ENCODE assay signal across 16 cellular contexts in genomic region chr5:69010443-69010842, GRCh38.
DNase-seq lines count a peak whose midpoint lies in the region; ATAC-seq and TF ChIP-seq lines count a peak whose summit lies in the region.
"Had no signal": no experiment of that assay in that cellular context is flagged by ENCODE, and none has a peak within 500 bp of the region (broad histone marks: within the 10 kb centered on the region; RNA-seq: fewer than 3 reads in every experiment).

No MANE protein-coding gene starts in this region.

- no peaks in the 10 kb centered on the region for H3K36me3 Mint-ChIP-seq in GM23338 (ENCODE audit: low read depth)
- no peaks in the 10 kb centered on the region for H3K36me3 Mint-ChIP-seq in stimulated activated naive B cell treated with anti-CD40 and anti-IgM and Interleukin-4, amounts not matched to agents 10 μg/mL and 1 μg/mL and 100 μg/mL, for 72 hours
- H3K36me3 Mint-ChIP-seq: CD14-positive monocyte; CD4-positive, alpha-beta memory T cell had no signal

- H3K9me3 ChIP-seq in body of pancreas (no peaks in the 10 kb centered on the region), mesenchymal stem cell (ENCODE audit: control insufficient read depth, low read length) (no peaks in the 10 kb centered on the region), smooth muscle cell (replicated peaks; ENCODE audit: low read depth) (no peaks in the 10 kb centered on the region)
- H3K9me3 ChIP-seq: BLaER1 had no signal

- H4K91ac ChIP-seq in mesenchymal stem cell (ENCODE audit: low read length) = no peak overlapping the region

- no peak for DNase-seq in GM23338 (ENCODE audit: low spot score)
- no peak for DNase-seq in body of pancreas
- DNase-seq in mesenchymal stem cell = no peak
- no peak for DNase-seq in smooth muscle cell (lab: John Stamatoyannopoulos, UW; ENCODE audit: unreplicated experiment)
- no peak for DNase-seq in NCI-H1694 (lab: John Stamatoyannopoulos, UW)
- no peak for DNase-seq in stimulated activated naive B cell treated with anti-CD40 and anti-IgM and Interleukin-4, amounts not matched to agents 10 μg/mL and 1 μg/mL and 100 μg/mL, for 72 hours
- DNase-seq: ACHN; Calu3; CD4-positive, alpha-beta memory T cell; GM23248; HCEC 1CT; IMR-90 had no signal

- H3K79me1 ChIP-seq in mesenchymal stem cell (replicated peaks; ENCODE audit: low read length, poor library complexity, severe bottlenecking) = no peaks in the 10 kb centered on the region

- intact Hi-C loops in body of pancreas (cut with DNase I) = no loop called here

- H3K9me2 ChIP-seq in GM23338 (ENCODE audit: insufficient read depth) = peaks cover 3% of the 10 kb centered on the region

- H3K36me3 ChIP-seq in GM23338 (ENCODE audit: insufficient read depth) (no peaks in the 10 kb centered on the region), body of pancreas (replicated peaks in 1 of 2; ENCODE audit: insufficient read depth in 1 of 2, low read depth in 2 of 2) (no peaks in the 10 kb centered on the region), mesenchymal stem cell (ENCODE audit: control insufficient read depth in 1 of 2, insufficient read depth in 2 of 2, low read depth in 1 of 2, low read length in 2 of 2) (no peaks in the 10 kb centered on the region), smooth muscle cell (ENCODE audit: low read depth) (no peaks in the 10 kb centered on the region)
- H3K36me3 ChIP-seq: BLaER1 had no signal

- H2AFZ ChIP-seq in GM23338 (peak overlapping the region; percentile 60; the same call in 1 of the 2 replicates), mesenchymal stem cell (ENCODE audit: low read depth, low read length) (no peak overlapping the region), smooth muscle cell (ENCODE audit: low read depth) (peak overlapping the region; percentile 7)
- H2AFZ ChIP-seq: GM23248 had no signal

- no peak overlapping the region for H3K14ac ChIP-seq in mesenchymal stem cell (ENCODE audit: low read length in 2 of 2)

- H4K20me1 ChIP-seq in GM23338 (replicated peaks; ENCODE audit: insufficient read depth) = no peaks in the 10 kb centered on the region
- H4K20me1 ChIP-seq in smooth muscle cell (ENCODE audit: low read depth) = no peaks in the 10 kb centered on the region
- H4K20me1 ChIP-seq: BLaER1 had no signal

- no peak overlapping the region for H3K4ac ChIP-seq in mesenchymal stem cell (ENCODE audit: low read depth in 1 of 2, low read length in 2 of 2)

- no peaks in the 10 kb centered on the region for H3K79me2 ChIP-seq in GM23338 (replicated peaks; ENCODE audit: insufficient read depth)
- H3K79me2 ChIP-seq in smooth muscle cell (ENCODE audit: low read depth) = no peaks in the 10 kb centered on the region

- no peak overlapping the region for H3K18ac ChIP-seq in mesenchymal stem cell (ENCODE audit: low read depth in 1 of 2, low read length in 2 of 2)

- H2BK5ac ChIP-seq in mesenchymal stem cell (ENCODE audit: low read depth, low read length, poor library complexity, severe bottlenecking) = no peak overlapping the region

- no peak overlapping the region for H3K4me3 Mint-ChIP-seq in GM23338
- no peak overlapping the region for H3K4me3 Mint-ChIP-seq in stimulated activated naive B cell treated with anti-CD40 and anti-IgM and Interleukin-4, amounts not matched to agents 10 μg/mL and 1 μg/mL and 100 μg/mL, for 72 hours
- H3K4me3 Mint-ChIP-seq: CD14-positive monocyte; CD4-positive, alpha-beta memory T cell had no signal

- WGBS in body of pancreas, 2 donors = 33 to 50% methylated on average over 4 of the region's 4 CpGs
- 73% methylated on average over 4 of the region's 4 CpGs for WGBS in mesenchymal stem cell
- 85% methylated on average over 4 of the region's 4 CpGs for WGBS in smooth muscle cell (ENCODE audit: low lambda C conversion rate)

- H3K27me3 ChIP-seq in GM23338 (ENCODE audit: insufficient read depth) (no peaks in the 10 kb centered on the region), body of pancreas (no peaks in the 10 kb centered on the region), mesenchymal stem cell (ENCODE audit: control insufficient read depth in 1 of 2, insufficient read depth in 1 of 2, low read length in 2 of 2) (peaks cover 3 to 13% of the 10 kb centered on the region in 2 experiments), smooth muscle cell (ENCODE audit: low read depth) (no peaks in the 10 kb centered on the region)
- H3K27me3 ChIP-seq: BLaER1 had no signal

- TF ChIP-seq CTCF in GM23338 (conservative IDR thresholded peaks at IDR 0.05; ENCODE audit: low read depth in 2 of 2) (no peak), body of pancreas (IDR thresholded peaks at IDR 0.05) (no peak), smooth muscle cell (IDR thresholded peaks at IDR 0.05; ENCODE audit: borderline replicate concordance, insufficient read depth, poor library complexity, severe bottlenecking) (no peak)

- H3K9ac ChIP-seq in mesenchymal stem cell (ENCODE audit: low read length) = no peak overlapping the region
- no peak overlapping the region for H3K9ac ChIP-seq in smooth muscle cell (ENCODE audit: low read depth)
- H3K9ac ChIP-seq: BLaER1, GM23248 had no signal

- H3K4me3 ChIP-seq in GM23338 (no peak overlapping the region), body of pancreas (no peak overlapping the region), mesenchymal stem cell (ENCODE audit: insufficient read depth in 1 of 2, low read depth in 1 of 2, low read length in 2 of 2) (no peak overlapping the region), smooth muscle cell (no peak overlapping the region)
- H3K4me3 ChIP-seq: BLaER1, GM23248, K562 had no signal

- H2BK15ac ChIP-seq in mesenchymal stem cell (ENCODE audit: low read depth, poor library complexity, severe bottlenecking) = no peak overlapping the region

- H3K23ac ChIP-seq in mesenchymal stem cell (ENCODE audit: low read length in 2 of 2) = no peak overlapping the region

- H3K27me3 Mint-ChIP-seq in GM23338 (ENCODE audit: insufficient read depth, low read depth, poor library complexity) = peaks cover 6% of the 10 kb centered on the region
- peaks cover 24 to 33% of the 10 kb centered on the region in 2 donors for H3K27me3 Mint-ChIP-seq in stimulated activated naive B cell treated with anti-CD40 and anti-IgM and Interleukin-4, amounts not matched to agents 10 μg/mL and 1 μg/mL and 100 μg/mL, for 72 hours

- H3K4me1 Mint-ChIP-seq in GM23338 = peaks cover 5% of the 10 kb centered on the region
- H3K4me1 Mint-ChIP-seq in stimulated activated naive B cell treated with anti-CD40 and anti-IgM and Interleukin-4, amounts not matched to agents 10 μg/mL and 1 μg/mL and 100 μg/mL, for 72 hours = peaks cover 0 to 1% of the 10 kb centered on the region in 2 donors
- H3K4me1 Mint-ChIP-seq: CD14-positive monocyte; CD4-positive, alpha-beta memory T cell had no signal

- no peak for ATAC-seq in GM23338
- peak; percentile 64 for ATAC-seq in body of pancreas
- no peak for ATAC-seq in stimulated activated naive B cell treated with anti-CD40 and anti-IgM and Interleukin-4, amounts not matched to agents 10 μg/mL and 1 μg/mL and 100 μg/mL, for 72 hours (replicated peaks)
- no peak for ATAC-seq in SK-N-SH treated with all-trans-retinoic acid at 6 μM for 48 hours
- ATAC-seq: K562 had no signal

- H3K27ac Mint-ChIP-seq in GM23338 = no peak overlapping the region
- no peak overlapping the region for H3K27ac Mint-ChIP-seq in stimulated activated naive B cell treated with anti-CD40 and anti-IgM and Interleukin-4, amounts not matched to agents 10 μg/mL and 1 μg/mL and 100 μg/mL, for 72 hours
- H3K27ac Mint-ChIP-seq: CD14-positive monocyte had no signal

- H3K4me1 ChIP-seq in GM23338 (ENCODE audit: insufficient read depth) = peaks cover 4% of the 10 kb centered on the region; the same call in 1 of the 2 replicates
- no peaks in the 10 kb centered on the region for H3K4me1 ChIP-seq in body of pancreas
- peaks cover 4% of the 10 kb centered on the region for H3K4me1 ChIP-seq in mesenchymal stem cell (ENCODE audit: control insufficient read depth, insufficient read depth, low read depth, low read length)
- H3K4me1 ChIP-seq in smooth muscle cell (ENCODE audit: low read depth) = no peaks in the 10 kb centered on the region
- H3K4me1 ChIP-seq: BLaER1 had no signal

- H3K4me2 ChIP-seq in GM23338 (no peak overlapping the region), mesenchymal stem cell (ENCODE audit: low read length, poor library complexity, severe bottlenecking) (no peak overlapping the region), smooth muscle cell (no peak overlapping the region)
- H3K4me2 ChIP-seq: BLaER1 had no signal

- H3K27ac ChIP-seq in GM23338 (ENCODE audit: low read depth) (no peak overlapping the region), body of pancreas (peak overlapping the region in 2 of 4 donors; percentile 53 to 64), mesenchymal stem cell (ENCODE audit: low read length, poor library complexity, severe bottlenecking) (peak overlapping the region; percentile 67), smooth muscle cell (ENCODE audit: low read depth) (no peak overlapping the region)
- H3K27ac ChIP-seq: BLaER1, GM23248 had no signal

- no peaks in the 10 kb centered on the region for H3K9me3 Mint-ChIP-seq in GM23338
- H3K9me3 Mint-ChIP-seq in stimulated activated naive B cell treated with anti-CD40 and anti-IgM and Interleukin-4, amounts not matched to agents 10 μg/mL and 1 μg/mL and 100 μg/mL, for 72 hours = peaks cover 2 to 10% of the 10 kb centered on the region in 2 donors

- peak in 1 of 3 donors; percentile 16 for TF ChIP-seq POLR2A in body of pancreas (IDR thresholded peaks at IDR 0.05)

- H3F3A ChIP-seq in GM23338 (replicated peaks; ENCODE audit: low read depth) = no peaks in the 10 kb centered on the region
- H3F3A ChIP-seq in smooth muscle cell (ENCODE audit: low read depth) = no peaks in the 10 kb centered on the region

- H2BK120ac ChIP-seq in mesenchymal stem cell (ENCODE audit: low read depth, low read length) = no peak overlapping the region

- no peak overlapping the region for H2AK5ac ChIP-seq in mesenchymal stem cell (ENCODE audit: low read length, severe bottlenecking)

- no peak overlapping the region for H4K8ac ChIP-seq in mesenchymal stem cell (ENCODE audit: low read length)

- no peak overlapping the region for H2BK12ac ChIP-seq in mesenchymal stem cell (ENCODE audit: low read length in 2 of 2)

TF ChIP-seq in GM23338, 12 proteins besides CTCF, POLR2A, EP300 and RAD21:
- TF ChIP-seq ZNF331 (CRISPR knock-in tag; IDR thresholded peaks at IDR 0.05; ENCODE audit: low read depth) (no peak), STAT1 (IDR thresholded peaks at IDR 0.05; ENCODE audit: unreplicated experiment) (no peak), ZNF114 (CRISPR knock-in tag; IDR thresholded peaks at IDR 0.05) (no peak), EZH2phosphoT487 (IDR thresholded peaks at IDR 0.05; ENCODE audit: unreplicated experiment) (no peak)
TF ChIP-seq in GM23338: peak in this region for 0.

TF ChIP-seq in SK-N-SH treated with all-trans-retinoic acid at 6 μM for 48 hours, 23 proteins besides CTCF, POLR2A, EP300 and RAD21 (continues in another document):
- no peak for TF ChIP-seq ESRRG (CRISPR knock-in tag; IDR thresholded peaks at IDR 0.05)
- TF ChIP-seq OSR1 (CRISPR knock-in tag; IDR thresholded peaks at IDR 0.05) = no peak
- TF ChIP-seq BACH2 (CRISPR knock-in tag; IDR thresholded peaks at IDR 0.05; ENCODE audit: borderline replicate concordance) = no peak
